ENCODE assay signal across 8 cellular contexts in the genomic region with DNA sequence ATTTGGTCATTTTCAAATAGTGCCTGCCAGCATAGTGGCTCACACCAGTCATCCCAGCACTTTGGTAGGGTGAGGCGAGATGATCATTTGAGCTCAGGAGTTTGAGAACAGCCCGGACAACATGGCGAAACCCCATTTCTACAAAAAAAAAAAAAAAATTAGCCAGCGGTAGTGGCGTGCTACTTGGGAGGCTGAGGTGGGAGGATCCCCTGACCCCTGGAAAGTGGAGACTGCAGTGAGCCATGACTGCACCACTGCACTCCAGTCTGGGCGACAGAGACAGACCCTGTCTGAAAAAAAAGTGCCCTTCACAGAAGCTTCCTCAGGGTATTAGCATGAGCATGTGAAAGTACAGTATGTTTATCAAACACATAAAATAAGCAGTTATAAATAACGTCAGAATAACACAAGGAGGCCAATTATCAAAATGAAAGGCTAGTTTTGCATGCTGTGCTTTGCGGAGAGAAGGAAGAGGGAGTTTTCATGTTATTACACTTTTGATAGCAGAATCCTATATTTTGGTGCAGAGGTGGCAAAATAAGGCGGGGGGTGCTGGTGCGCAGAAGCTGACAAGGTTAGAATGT. TPM values are rescaled to one million over a fixed set of nuclear protein-coding genes. Genes with fewer than 3 reads are reported as not detected.
DNase-seq lines count a peak whose midpoint lies in the region; ATAC-seq and TF ChIP-seq lines count a peak whose summit lies in the region.

No MANE protein-coding gene starts in this region.

- peak overlapping the region; percentile 96 to 99 (median 98) for H3K27ac Mint-ChIP-seq in CD14-positive monocyte
- H3K27ac Mint-ChIP-seq in naive thymus-derived CD8-positive, alpha-beta T cell: peak overlapping the region; percentile 97 to 99 (median 98)

- DNase-seq in CD14-positive monocyte (ENCODE audit: low spot score): no peak
- peak; percentile 43 for DNase-seq in MV-4-11 (lab: John Stamatoyannopoulos, UW)
- DNase-seq in naive thymus-derived CD8-positive, alpha-beta T cell: peak in 2 of 10 donors; percentile 3 to 14
- DNase-seq in Ammon's horn (ENCODE audit: low spot score): no peak
- DNase-seq in stimulated activated CD4-positive, alpha-beta T cell treated with anti-CD3 and anti-CD28 coated beads, Interleukin-12 subunit alpha, Interleukin-12 subunit beta, amount 100 ng/mL, for 4 hours: no peak
- no peak for DNase-seq in stimulated activated naive CD4-positive, alpha-beta T cell (lab: John Stamatoyannopoulos, UW)

- peaks cover 15 to 17% of the 10 kb centered on the region in 2 donors for H3K36me3 Mint-ChIP-seq in CD14-positive monocyte
- peaks cover 0 to 17% (median 5%) of the 10 kb centered on the region in 3 donors for H3K36me3 Mint-ChIP-seq in naive thymus-derived CD8-positive, alpha-beta T cell

- POLR2A ChIA-PET in naive thymus-derived CD8-positive, alpha-beta T cell (lab: Charles Lee): interaction anchor here (0.7 to 4.9 kb wide), 8 partner anchors 20 to 752 kb away, joined by 3 to 124 read pairs (median 5); a partner anchor contains a TSS

- H3K27ac ChIP-seq in cingulate gyrus (ENCODE audit: low read depth, low read length): peak overlapping the region; percentile 62

- H3K27me3 Mint-ChIP-seq in CD14-positive monocyte (ENCODE audit: low read depth in 3 of 3): peaks cover 0 to 2% (median 1%) of the 10 kb centered on the region in 3 donors
- peaks cover 0 to 2% (median 0%) of the 10 kb centered on the region in 5 donors for H3K27me3 Mint-ChIP-seq in naive thymus-derived CD8-positive, alpha-beta T cell

- intact Hi-C loops in CD14-positive monocyte (cut with micrococcal nuclease): loop anchor here (1.0 to 5.0 kb wide), 2 partner anchors 37 to 38 kb away; a partner anchor contains a TSS

- peaks cover 34% of the 10 kb centered on the region for H3K4me1 Mint-ChIP-seq in CD14-positive monocyte
- H3K4me1 Mint-ChIP-seq in naive thymus-derived CD8-positive, alpha-beta T cell: peaks cover 26 to 56% (median 49%) of the 10 kb centered on the region in 4 donors

- peak overlapping the region; percentile 95 to 96 for H3K4me3 Mint-ChIP-seq in CD14-positive monocyte
- H3K4me3 Mint-ChIP-seq in naive thymus-derived CD8-positive, alpha-beta T cell: peak overlapping the region; percentile 95 to 100 (median 98)

- TF ChIP-seq CTCF in CD14-positive monocyte (IDR thresholded peaks at IDR 0.05): no peak

- peaks cover 0 to 2% (median 0%) of the 10 kb centered on the region in 7 donors for H3K9me3 Mint-ChIP-seq in CD14-positive monocyte
- H3K9me3 Mint-ChIP-seq in naive thymus-derived CD8-positive, alpha-beta T cell: no peaks in the 10 kb centered on the region

- ATAC-seq in naive thymus-derived CD8-positive, alpha-beta T cell: peak in 1 of 2 donors; percentile 0
- no peak for ATAC-seq in GM18498 (IDR thresholded peaks at IDR 0.05; ENCODE audit: unreplicated experiment)

RNA-seq across cellular contexts. Expression of a gene that starts 0.8 kb away (rescaled TPM):
- polyA plus RNA-seq in CD14-positive monocyte: 10 to 100 TPM; 16.0 to 18.5 TPM
- 10 to 100 TPM; 32.0 to 32.7 TPM for total RNA-seq in naive thymus-derived CD8-positive, alpha-beta T cell
- polyA plus RNA-seq in naive thymus-derived CD8-positive, alpha-beta T cell: 10 to 100 TPM; 19.5 to 41.2 (median 33.4) TPM

RNA-seq across cellular contexts. Expression of a gene that starts 38.8 kb away (rescaled TPM):
- polyA plus RNA-seq in CD14-positive monocyte: 10 to 100 TPM; 18.8 to 19.5 TPM
- 10 to 100 TPM; 27.5 to 28.0 TPM for total RNA-seq in naive thymus-derived CD8-positive, alpha-beta T cell
- 10 to 100 TPM; 18.3 to 19.9 (median 19.8) TPM for polyA plus RNA-seq in naive thymus-derived CD8-positive, alpha-beta T cell
